Comparison of ENCODE assay signal across 8 cellular contexts in the genomic region with DNA sequence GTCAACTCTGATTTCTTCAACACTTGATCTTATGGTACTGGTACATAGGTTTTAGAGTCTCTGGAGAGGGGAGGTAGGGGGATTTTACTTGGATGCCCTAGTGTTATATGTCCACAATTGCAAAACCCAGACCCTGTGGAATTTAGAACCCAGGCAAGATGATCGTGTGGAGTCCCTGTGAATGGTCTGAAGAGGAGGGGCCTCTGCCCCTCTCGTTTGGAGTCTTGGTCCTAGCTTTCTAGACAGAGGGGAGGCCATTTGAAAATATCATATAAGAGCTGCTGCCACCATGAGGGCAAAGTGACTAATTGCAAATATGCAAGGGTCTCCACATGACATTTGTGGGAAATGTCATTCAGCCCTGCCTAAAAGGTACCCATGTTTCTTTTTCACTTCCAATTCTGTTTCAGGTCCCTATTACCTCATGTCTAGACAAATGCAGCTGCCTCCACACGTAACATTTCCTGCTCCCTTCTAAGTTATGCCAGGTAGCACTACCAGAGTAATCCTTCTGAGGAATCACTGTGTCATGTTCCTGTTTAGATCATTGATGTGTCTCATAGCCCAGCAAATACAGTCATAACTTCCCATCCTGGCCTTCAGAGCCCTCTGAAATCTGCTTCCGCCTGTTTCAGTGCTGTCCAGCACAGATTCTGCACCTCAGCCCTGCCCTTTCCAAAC.
DNase-seq lines count a peak whose midpoint lies in the region; ATAC-seq and TF ChIP-seq lines count a peak whose summit lies in the region.

No MANE protein-coding gene starts in this region.

- no peak overlapping the region for H2BK15ac ChIP-seq in neuronal stem cell (ENCODE audit: low read length)

- no CpG with 5 or more reads among the region's 4 CpGs for WGBS in neuronal stem cell (ENCODE audit: extremely low coverage in 2 of 2, insufficient read length in 2 of 2, insufficient replicate concordance in 1 of 2), 2 donors

- no peak overlapping the region for H3K23ac ChIP-seq in neuronal stem cell (ENCODE audit: low read depth, low read length, poor library complexity)

- DNase-seq in DMS 273 treated with DMSO at 0.1 percent for 48 hours (lab: John Stamatoyannopoulos, UW): peak; percentile 26
- peak; percentile 37 for DNase-seq in NCI-H510A treated with DMSO at 0.1 percent for 48 hours (lab: John Stamatoyannopoulos, UW)
- peak; percentile 14 for DNase-seq in activated T-cell treated with anti-CD3 and anti-CD28 coated beads for 1 hour (ENCODE audit: low read depth)
- peak; percentile 58 to 67 for DNase-seq in fibroblast of lung (ENCODE audit: low read depth in 2 of 2)
- peak; percentile 38 for DNase-seq in neuronal stem cell (ENCODE audit: low spot score)
- DNase-seq in NK-92 treated with Interleukin-12 subunit alpha and Interleukin-12 subunit beta, amount 100 ng/mL, for 24 hours (lab: John Stamatoyannopoulos, UW): no peak

- H3K9ac ChIP-seq in fibroblast of lung (ENCODE audit: insufficient read depth, low read length): no peak overlapping the region
- no peak overlapping the region for H3K9ac ChIP-seq in neuronal stem cell (ENCODE audit: low read depth, low read length, poor library complexity)

- H2AFZ ChIP-seq in fibroblast of lung (ENCODE audit: low read length) (no peak overlapping the region), neuronal stem cell (ENCODE audit: low read length) (no peak overlapping the region)

- no peak overlapping the region for H3K27ac ChIP-seq in fibroblast of lung (ENCODE audit: insufficient read depth, low read length)
- H3K27ac ChIP-seq in neuronal stem cell (replicated peaks; ENCODE audit: low read length): no peak overlapping the region

- H4K91ac ChIP-seq in neuronal stem cell (ENCODE audit: low read depth, low read length, poor library complexity): no peak overlapping the region

- H3K79me2 ChIP-seq in fibroblast of lung (ENCODE audit: control insufficient read depth, insufficient read depth, low read length): no peaks in the 10 kb centered on the region

- no peak overlapping the region for H3K4me3 ChIP-seq in fibroblast of lung (replicated peaks in 1 of 4; ENCODE audit: control extremely low read depth in 1 of 4, insufficient read depth in 1 of 4, low read depth in 3 of 4, low read length in 4 of 4)
- no peak overlapping the region for H3K4me3 ChIP-seq in neuronal stem cell (ENCODE audit: low read length in 2 of 2)

- no peak overlapping the region for H2BK12ac ChIP-seq in neuronal stem cell (ENCODE audit: low read length)

- H4K8ac ChIP-seq in neuronal stem cell (ENCODE audit: low read depth, low read length): no peak overlapping the region

- no peaks in the 10 kb centered on the region for H3K36me3 ChIP-seq in fibroblast of lung (ENCODE audit: control insufficient read depth, insufficient read depth, low read length)
- H3K36me3 ChIP-seq in neuronal stem cell (replicated peaks in 1 of 2; ENCODE audit: control insufficient read depth in 2 of 2, insufficient read depth in 2 of 2, low read length in 2 of 2): peaks cover 1 to 14% of the 10 kb centered on the region in 2 donors

- TF ChIP-seq CTCF in fibroblast of lung (conservative IDR thresholded peaks at IDR 0.05 in 1 of 2, IDR thresholded peaks at IDR 0.05 in 1 of 2; ENCODE audit: low read depth in 1 of 2, low read length in 2 of 2): peak; percentile 53 to 59

- H3K27me3 ChIP-seq in fibroblast of lung (ENCODE audit: control insufficient read depth, insufficient read depth, low read length) (no peaks in the 10 kb centered on the region), neuronal stem cell (ENCODE audit: control insufficient read depth in 3 of 3, insufficient read depth in 3 of 3, low read depth in 1 of 3, low read length in 3 of 3) (no peaks in the 10 kb centered on the region)

- no peak overlapping the region for H3K18ac ChIP-seq in neuronal stem cell (ENCODE audit: low read length)

- H3K14ac ChIP-seq in neuronal stem cell (ENCODE audit: low read length): no peak overlapping the region

- H3K4ac ChIP-seq in neuronal stem cell (ENCODE audit: low read length): no peak overlapping the region

- H2BK5ac ChIP-seq in neuronal stem cell (ENCODE audit: low read length): no peak overlapping the region

- H3K4me2 ChIP-seq in fibroblast of lung (ENCODE audit: extremely low read depth, insufficient read depth, low read length) (no peak overlapping the region), neuronal stem cell (ENCODE audit: insufficient read depth, low read length, poor library complexity, severe bottlenecking) (no peak overlapping the region)

- H3K9me3 ChIP-seq in fibroblast of lung (ENCODE audit: control insufficient read depth, insufficient read depth, low read depth, low read length): no peaks in the 10 kb centered on the region
- H3K9me3 ChIP-seq in neuronal stem cell (replicated peaks in 1 of 2; ENCODE audit: control insufficient read depth in 2 of 2, insufficient read depth in 1 of 2, low read depth in 1 of 2, low read length in 2 of 2): no peaks in the 10 kb centered on the region

- no peak overlapping the region for H2BK120ac ChIP-seq in neuronal stem cell (ENCODE audit: low read depth, low read length)

- no peaks in the 10 kb centered on the region for H3K79me1 ChIP-seq in neuronal stem cell (ENCODE audit: low read depth, low read length)

- ATAC-seq in GM19372 (IDR thresholded peaks at IDR 0.05; ENCODE audit: low read depth, unreplicated experiment): peak; percentile 90
- peak; percentile 76 for ATAC-seq in HG03342 (IDR thresholded peaks at IDR 0.05; ENCODE audit: unreplicated experiment)

- H3K4me1 ChIP-seq in fibroblast of lung (ENCODE audit: control insufficient read depth, extremely low read depth, insufficient read depth, low read length) (no peaks in the 10 kb centered on the region), neuronal stem cell (ENCODE audit: control insufficient read depth in 2 of 2, insufficient read depth in 1 of 2, low read depth in 1 of 2, low read length in 2 of 2) (peaks cover 0 to 3% of the 10 kb centered on the region in 2 donors)

- no peaks in the 10 kb centered on the region for H4K20me1 ChIP-seq in fibroblast of lung (ENCODE audit: control insufficient read depth, extremely low read depth, insufficient read depth, low read length)

- H2AK5ac ChIP-seq in neuronal stem cell (ENCODE audit: low read depth, low read length): no peak overlapping the region
